Comparison of ENCODE assay signal across 21 cellular contexts in the genomic region with DNA sequence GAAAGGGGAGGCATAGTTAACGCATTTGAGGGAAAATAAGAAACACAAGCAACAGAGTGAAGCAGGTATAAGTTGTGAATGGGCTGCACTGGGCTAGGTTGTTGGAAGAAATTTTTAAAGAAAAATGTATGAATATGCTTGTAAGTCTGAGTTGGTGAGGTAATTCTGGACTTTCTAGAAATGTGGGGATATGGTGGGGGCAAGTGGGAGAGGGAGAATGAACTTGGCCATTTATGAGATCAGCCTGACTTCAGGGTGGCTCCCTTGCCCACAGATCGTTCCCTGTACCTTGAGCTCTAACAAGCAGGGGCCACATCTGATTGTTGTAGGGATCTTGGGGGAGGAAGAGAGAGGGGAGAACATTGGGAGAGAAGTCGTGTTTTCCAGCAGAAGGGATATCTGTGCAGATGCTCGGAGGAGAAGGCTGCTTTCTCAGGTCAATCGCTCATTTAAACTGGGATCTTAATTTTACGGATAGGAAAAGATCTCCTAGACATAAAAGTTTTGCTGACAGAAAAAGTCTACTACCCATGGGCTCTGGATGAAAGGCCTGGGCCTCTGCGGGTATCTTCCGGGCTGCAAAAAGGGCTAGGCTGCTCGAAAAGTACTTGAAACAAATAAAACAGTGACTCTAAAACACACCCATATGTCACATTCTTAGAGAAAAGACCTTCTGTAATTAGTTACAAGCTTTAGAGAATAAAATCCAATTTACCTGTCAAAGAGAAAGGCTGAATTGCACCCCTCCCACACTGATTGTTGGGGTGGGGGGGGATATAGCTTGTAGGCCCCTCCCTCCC. TPM values are rescaled to one million over a fixed set of nuclear protein-coding genes. Genes with fewer than 3 reads are reported as not detected.
A peak's percentile ranks its signal among the peaks of the same experiment; 100 is the strongest.
DNase-seq lines count a peak whose midpoint lies in the region; ATAC-seq, FAIRE-seq and TF ChIP-seq lines count a peak whose summit lies in the region.
"Had no signal": no experiment of that assay in that cellular context is flagged by ENCODE, and none has a peak within 500 bp of the region (broad histone marks: within the 10 kb centered on the region; RNA-seq: fewer than 3 reads in every experiment).

No MANE protein-coding gene starts in this region.

- no peak overlapping the region for H3K14ac ChIP-seq in H9 (ENCODE audit: insufficient read depth, low read length)

- H2AK5ac ChIP-seq in H9 (ENCODE audit: insufficient read length, low read length): no peak overlapping the region

- H4K5ac ChIP-seq in H9 (ENCODE audit: insufficient read length, low read depth, low read length): peak overlapping the region; percentile 68

- peak overlapping the region; percentile 51 for H3K27ac ChIP-seq in H9 (ENCODE audit: insufficient read length, low read depth, low read length)
- H3K27ac ChIP-seq in astrocyte (ENCODE audit: low read depth, low read length): no peak overlapping the region
- H3K27ac ChIP-seq: KMS-11 had no signal

- H4K91ac ChIP-seq in H9 (ENCODE audit: insufficient read length, low read depth, low read length): no peak overlapping the region

- H2AFZ ChIP-seq in H9 (ENCODE audit: low read length): no peak overlapping the region
- H2AFZ ChIP-seq in astrocyte (ENCODE audit: low read depth, low read length): peak overlapping the region; percentile 26

- no peak overlapping the region for H2BK20ac ChIP-seq in H9 (ENCODE audit: low read depth, low read length, poor library complexity, severe bottlenecking)

- H3K27me3 ChIP-seq in H9 (ENCODE audit: insufficient read depth, low read length) (no peaks in the 10 kb centered on the region), astrocyte (ENCODE audit: insufficient read depth, low read length) (no peaks in the 10 kb centered on the region), iPS-15b (ENCODE audit: control insufficient read depth, insufficient read depth, low read length) (no peaks in the 10 kb centered on the region)
- H3K27me3 ChIP-seq: spleen had no signal

- no peaks in the 10 kb centered on the region for H3K79me2 ChIP-seq in H9 (ENCODE audit: insufficient read depth, low read length)
- H3K79me2 ChIP-seq in astrocyte (ENCODE audit: insufficient read depth, low read length): no peaks in the 10 kb centered on the region

- H2BK12ac ChIP-seq in H9 (ENCODE audit: insufficient read length, low read depth, low read length): no peak overlapping the region

- WGBS in H9 (ENCODE audit: extremely low coverage, insufficient read length, low lambda C conversion rate): no CpG with 5 or more reads among the region's 9 CpGs

- H3K4me1 Mint-ChIP-seq in H9 (peaks cover 64% of the 10 kb centered on the region in 2 experiments), astrocyte (ENCODE audit: low read depth, unreplicated experiment) (peaks cover 20% of the 10 kb centered on the region)

- no peak overlapping the region for H4K8ac ChIP-seq in H9 (replicated peaks; ENCODE audit: insufficient read length, low read depth, low read length)

- no peaks in the 10 kb centered on the region for H3K27me3 Mint-ChIP-seq in H9 (ENCODE audit: low read depth)
- peaks cover 4% of the 10 kb centered on the region for H3K27me3 Mint-ChIP-seq in astrocyte (ENCODE audit: low read depth, unreplicated experiment)

- no peak overlapping the region for H2BK5ac ChIP-seq in H9 (ENCODE audit: insufficient read length, low read length)

- H3K23me2 ChIP-seq in H9 (ENCODE audit: insufficient read length, low read depth, low read length, poor library complexity, severe bottlenecking): no peaks in the 10 kb centered on the region

- DNase-seq in H9 (no peak), astrocyte (ENCODE audit: low read depth) (no peak), pons (ENCODE audit: low spot score) (peak; percentile 31), NAMALWA (ENCODE audit: low spot score) (no peak)
- DNase-seq in stimulated activated naive CD8-positive, alpha-beta T cell treated with anti-CD3 and anti-CD28 coated beads, Interleukin-15, Interleukin-2, amounts not matched to agents 100 U/mL and 50 U/mL, for 24 hours: no peak
- DNase-seq: activated CD4-positive, alpha-beta T cell treated with anti-CD3 and anti-CD28 coated beads for 48 hours; activated gamma-delta T cell treated with Interleukin-2 at 50 U/mL for 16 hours; DMS 273 treated with DMSO at 0.1 percent for 48 hours; GF-D8; HFFc6; MV-4-11; NCI-H510A; spleen; stimulated activated CD4-positive, alpha-beta T cell treated with anti-CD3 and anti-CD28 coated beads, Interleukin-4, amount 100 ng/mL, for 4 hours; SW 1271 had no signal

- no peak for ATAC-seq in HG03460 (IDR thresholded peaks at IDR 0.05; ENCODE audit: unreplicated experiment)
- no peak for ATAC-seq in stimulated activated naive CD8-positive, alpha-beta T cell treated with anti-CD3 and anti-CD28 coated beads, Interleukin-15, Interleukin-2, amounts not matched to agents 100 U/mL and 50 U/mL, for 24 hours
- ATAC-seq in GM18907 (IDR thresholded peaks at IDR 0.05; ENCODE audit: unreplicated experiment): no peak
- ATAC-seq: natural killer cell treated with Interleukin-12 subunit alpha and Interleukin-12 subunit beta and Interleukin-15 and Interleukin-18, amount 100 ng/mL, for 72 hours had no signal

- H3K9me3 ChIP-seq in H9 (ENCODE audit: control insufficient read depth, low read depth, low read length): no peaks in the 10 kb centered on the region
- no peaks in the 10 kb centered on the region for H3K9me3 ChIP-seq in astrocyte (ENCODE audit: insufficient read depth, low read depth, low read length)
- H3K9me3 ChIP-seq in iPS-15b (ENCODE audit: control insufficient read depth, insufficient read depth, low read length): no peaks in the 10 kb centered on the region
- H3K9me3 ChIP-seq: spleen had no signal

- H3K18ac ChIP-seq in H9 (ENCODE audit: insufficient read length, low read depth, low read length): no peak overlapping the region

- H3K36me3 Mint-ChIP-seq in H9 (ENCODE audit: insufficient read depth in 1 of 3, low read depth in 3 of 3) (no peaks in the 10 kb centered on the region), astrocyte (ENCODE audit: low read depth, unreplicated experiment) (peaks cover 1% of the 10 kb centered on the region)
- H3K36me3 Mint-ChIP-seq: natural killer cell treated with Interleukin-12 subunit alpha and Interleukin-12 subunit beta and Interleukin-15 and Interleukin-18, amount 100 ng/mL, for 72 hours had no signal

- TF ChIP-seq CTCF in H9 (conservative IDR thresholded peaks at IDR 0.05) (no peak), astrocyte (IDR thresholded peaks at IDR 0.05; ENCODE audit: insufficient read depth, low read depth, low read length) (no peak)

- H2BK120ac ChIP-seq in H9 (ENCODE audit: low read depth, low read length, poor library complexity, severe bottlenecking): no peak overlapping the region

- H3K56ac ChIP-seq in H9 (ENCODE audit: insufficient read length, low read depth, low read length): no peak overlapping the region

- H3K9ac ChIP-seq in H9 (ENCODE audit: extremely low read depth, insufficient read length, low read length): no peak overlapping the region
- no peak overlapping the region for H3K9ac ChIP-seq in astrocyte (ENCODE audit: low read length)
- H3K9ac ChIP-seq in iPS-15b (ENCODE audit: low read depth, low read length): peak overlapping the region; percentile 1
- H3K9ac ChIP-seq: KMS-11 had no signal

- H3K9me3 Mint-ChIP-seq in H9 (peaks cover 0 to 2% of the 10 kb centered on the region in 2 experiments; a peak in 2 of 5 replicates), astrocyte (ENCODE audit: unreplicated experiment) (peaks cover 3% of the 10 kb centered on the region)
- H3K9me3 Mint-ChIP-seq: HFFc6; natural killer cell treated with Interleukin-12 subunit alpha and Interleukin-12 subunit beta and Interleukin-15 and Interleukin-18, amount 100 ng/mL, for 72 hours had no signal

- peak overlapping the region; percentile 73 to 97 (median 88); a peak in 6 of 7 replicates for H3K27ac Mint-ChIP-seq in H9
- H3K27ac Mint-ChIP-seq in astrocyte (ENCODE audit: unreplicated experiment): no peak overlapping the region
- H3K27ac Mint-ChIP-seq: HFFc6; natural killer cell treated with Interleukin-12 subunit alpha and Interleukin-12 subunit beta and Interleukin-15 and Interleukin-18, amount 100 ng/mL, for 72 hours had no signal

- H2BK15ac ChIP-seq in H9 (ENCODE audit: low read depth, low read length): no peak overlapping the region

- H3K36me3 ChIP-seq in astrocyte (ENCODE audit: insufficient read depth, low read length) (no peaks in the 10 kb centered on the region), iPS-15b (ENCODE audit: control insufficient read depth, insufficient read depth, low read length) (no peaks in the 10 kb centered on the region)
- H3K36me3 ChIP-seq: spleen had no signal

- H3K79me1 ChIP-seq in H9 (ENCODE audit: insufficient read depth, low read depth, low read length, poor library complexity, severe bottlenecking): no peaks in the 10 kb centered on the region

- H3K4me3 ChIP-seq in astrocyte (ENCODE audit: insufficient read depth, low read depth, low read length): no peak overlapping the region
- H3K4me3 ChIP-seq in iPS-15b (ENCODE audit: low read depth, low read length): no peak overlapping the region
- H3K4me3 ChIP-seq: spleen had no signal

- H4K20me1 ChIP-seq in H9 (ENCODE audit: control insufficient read depth, insufficient read depth, insufficient read length): no peaks in the 10 kb centered on the region
- H4K20me1 ChIP-seq in astrocyte (ENCODE audit: insufficient read depth, low read length): no peaks in the 10 kb centered on the region

- H3T11ph ChIP-seq in H9 (ENCODE audit: low read length): no peak overlapping the region

- FAIRE-seq in astrocyte (lab: Jason Lieb, UNC): no peak
- FAIRE-seq: endothelial cell of umbilical vein had no signal

- no peak overlapping the region for H3K4ac ChIP-seq in H9 (ENCODE audit: low read depth, low read length)

- H3K4me2 ChIP-seq in H9 (ENCODE audit: insufficient read depth, insufficient read length, low read length) (no peak overlapping the region), astrocyte (ENCODE audit: low read length) (no peak overlapping the region)
- H3K4me2 ChIP-seq: KMS-11 had no signal

- H3K4me3 Mint-ChIP-seq in H9 (peak overlapping the region in 1 of 2 experiments; percentile 6; a peak in 1 of 5 replicates), astrocyte (ENCODE audit: unreplicated experiment) (no peak overlapping the region)
- H3K4me3 Mint-ChIP-seq: HFFc6; natural killer cell treated with Interleukin-12 subunit alpha and Interleukin-12 subunit beta and Interleukin-15 and Interleukin-18, amount 100 ng/mL, for 72 hours had no signal

- no peak overlapping the region for H3K23ac ChIP-seq in H9 (ENCODE audit: insufficient read length, low read depth, low read length)

- H3K4me1 ChIP-seq in H9 (ENCODE audit: insufficient read depth, low read length) (peaks cover 18% of the 10 kb centered on the region), astrocyte (ENCODE audit: insufficient read depth, low read length) (peaks cover 4% of the 10 kb centered on the region), iPS-15b (ENCODE audit: control insufficient read depth, insufficient read depth, low read length) (peaks cover 32% of the 10 kb centered on the region)

RNA-seq across cellular contexts. Expression of gene FZD5, which starts 42.6 kb away (rescaled TPM):
- total RNA-seq in H9 (2021) (120 and 122 TPM in 2 replicates), astrocyte (3.2 and 3.7 TPM in 2 replicates)

Comparison
In these comparisons a context has a peak if more than half of its experiments do, and no peak if none do; other contexts are left out.
1. RNA of gene FZD5, which starts 42.6 kb away (total RNA-seq): 120 to 122 TPM in H9; 3.2 to 3.7 TPM in astrocyte; every median in the first group is over 10 times any median in the second.